Comparison of ENCODE assay signal across 2 cellular contexts in the genomic region with DNA sequence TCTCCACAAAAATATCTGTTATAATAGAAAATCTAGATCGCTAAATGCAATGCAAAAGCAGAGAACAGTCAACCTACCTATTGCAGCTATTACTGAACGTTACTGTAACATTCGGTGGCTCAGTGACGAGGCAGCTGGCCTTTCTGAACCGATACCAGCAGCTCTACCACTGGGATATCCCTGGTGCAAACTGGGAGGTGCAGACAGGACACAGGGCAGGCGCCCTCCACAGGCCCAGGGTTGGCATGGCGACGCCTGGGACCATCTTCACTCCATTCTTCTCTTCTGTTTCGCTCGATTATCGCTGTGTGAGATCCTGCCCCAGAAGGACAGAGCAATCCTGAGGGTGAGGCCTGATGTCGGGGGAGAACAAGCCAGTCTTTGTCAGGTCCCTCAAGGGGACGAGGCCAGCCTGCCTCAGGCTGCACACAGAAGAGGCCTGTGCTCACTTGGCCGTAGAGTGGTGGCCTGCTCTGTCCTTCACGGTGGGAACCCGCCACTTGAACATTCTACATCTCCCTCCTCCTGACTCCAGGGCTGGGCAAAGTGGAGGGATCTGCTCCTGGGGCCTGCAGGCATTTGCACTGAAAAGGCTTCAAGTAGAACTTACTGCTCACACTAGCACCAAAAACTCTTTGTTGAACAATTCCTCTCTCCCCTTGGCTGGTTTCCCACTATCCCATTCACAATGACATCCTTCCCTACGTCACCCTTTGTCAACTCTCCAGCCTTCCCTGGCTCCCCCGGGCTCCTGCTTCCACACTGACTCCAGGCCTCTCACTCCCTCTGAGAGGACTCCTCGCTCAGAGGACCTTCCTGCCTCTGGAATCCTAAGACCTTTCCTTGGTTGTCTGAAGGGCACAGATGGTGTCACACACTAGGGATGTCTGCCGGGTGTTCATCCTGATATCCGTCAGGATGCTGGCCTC.
TF ChIP-seq lines count a peak whose summit lies in the region.

No MANE protein-coding gene starts in this region.

TF ChIP-seq in HEK293T, 16 proteins besides CTCF, POLR2A, EP300 and RAD21:
- TF ChIP-seq BHLHE40 (IDR thresholded peaks at IDR 0.05; ENCODE audit: borderline replicate concordance) (no peak), NFRKB (IDR thresholded peaks at IDR 0.05) (no peak)

TF ChIP-seq in SK-N-SH, 30 proteins besides CTCF, POLR2A, EP300 and RAD21:
- no peak for TF ChIP-seq FOXM1 (IDR thresholded peaks at IDR 0.05; ENCODE audit: low read depth)
- TF ChIP-seq SMC3 (IDR thresholded peaks at IDR 0.05; ENCODE audit: low read depth, low read length), result no peak
- TF ChIP-seq GATA2 (CRISPR knock-in tag; IDR thresholded peaks at IDR 0.05), result no peak
- no peak for TF ChIP-seq GABPA (IDR thresholded peaks at IDR 0.05; ENCODE audit: low read depth)
- TF ChIP-seq RFX5 (IDR thresholded peaks at IDR 0.05; ENCODE audit: low read length), result no peak
- no peak for TF ChIP-seq NFIC (IDR thresholded peaks at IDR 0.05; ENCODE audit: borderline replicate concordance)
- TF ChIP-seq RXRA (IDR thresholded peaks at IDR 0.05; ENCODE audit: borderline replicate concordance, low read depth), result no peak
- no peak for TF ChIP-seq TCF12 (IDR thresholded peaks at IDR 0.05)
- no peak for TF ChIP-seq ELF1 (IDR thresholded peaks at IDR 0.05)
- no peak for TF ChIP-seq CHD2 (IDR thresholded peaks at IDR 0.05; ENCODE audit: low read length, partially characterized antibody)
- TF ChIP-seq, protein P1, sequence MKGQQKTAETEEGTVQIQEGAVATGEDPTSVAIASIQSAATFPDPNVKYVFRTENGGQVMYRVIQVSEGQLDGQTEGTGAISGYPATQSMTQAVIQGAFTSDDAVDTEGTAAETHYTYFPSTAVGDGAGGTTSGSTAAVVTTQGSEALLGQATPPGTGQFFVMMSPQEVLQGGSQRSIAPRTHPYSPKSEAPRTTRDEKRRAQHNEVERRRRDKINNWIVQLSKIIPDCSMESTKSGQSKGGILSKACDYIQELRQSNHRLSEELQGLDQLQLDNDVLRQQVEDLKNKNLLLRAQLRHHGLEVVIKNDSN (IDR thresholded peaks at IDR 0.05; ENCODE audit: borderline replicate concordance, low read depth), result no peak
- no peak for TF ChIP-seq MXI1 (IDR thresholded peaks at IDR 0.05; ENCODE audit: low read depth, low read length)
- TF ChIP-seq TAF1 (IDR thresholded peaks at IDR 0.05; ENCODE audit: borderline replicate concordance, low read depth, low read length), result no peak
- TF ChIP-seq TEAD4 (IDR thresholded peaks at IDR 0.05; ENCODE audit: borderline replicate concordance, insufficient read depth), result no peak
- TF ChIP-seq POLR2AphosphoS5 (IDR thresholded peaks at IDR 0.05; ENCODE audit: low read depth, low read length), result no peak
